In genomic region chr10:133379152-133379800, GRCh38 we compare ENCODE assay signal across 8 cellular contexts. TPM values are rescaled to one million over a fixed set of nuclear protein-coding genes. Genes with fewer than 3 reads are reported as not detected.
DNase-seq lines count a peak whose midpoint lies in the region; ATAC-seq and TF ChIP-seq lines count a peak whose summit lies in the region.

PAOX (plus strand) TSS chr10:133379262; CDS start chr10:133379317, 55 bp downstream.

- POLR2A ChIA-PET in GM10248 (lab: Yijun Ruan, JAX): no interaction called here

- TF ChIP-seq POLR2A in suprapubic skin (IDR thresholded peaks at IDR 0.05): no peak

- CTCF ChIA-PET in GM10248 (lab: Yijun Ruan, JAX): interaction anchor here (1.0 to 3.4 kb wide), 2 partner anchors 10 to 50 kb away, joined by 4 to 12 read pairs; no protein-coding TSS in a partner anchor

- DNase-seq in GM10248 (ENCODE audit: extremely low spot score): peak; percentile 84
- no peak for DNase-seq in LNCaP clone FGC (ENCODE audit: low read depth)
- DNase-seq in activated CD8-positive, alpha-beta memory T cell treated with anti-CD3 and anti-CD28 coated beads, Interleukin-2, amount 50 U/mL, for 4 hours: peak; percentile 65
- DNase-seq in epithelial cell of proximal tubule (ENCODE audit: low read depth): no peak
- DNase-seq in mucosa of gallbladder (ENCODE audit: low spot score): peak; percentile 66
- peak in 1 of 2 donors; percentile 85 for DNase-seq in suprapubic skin (ENCODE audit: low spot score in 2 of 2)
- no peak for DNase-seq in middle frontal gyrus (ENCODE audit: extremely low spot score, low spot score)

- no peak for TF ChIP-seq CTCF in GM10248 (IDR thresholded peaks at IDR 0.05; ENCODE audit: control extremely low read depth, extremely low read depth, low read depth, missing control alignments)
- no peak for TF ChIP-seq CTCF in LNCaP clone FGC (IDR thresholded peaks at IDR 0.05; ENCODE audit: control insufficient read depth, extremely low read depth, insufficient read depth)
- TF ChIP-seq CTCF in epithelial cell of proximal tubule (conservative IDR thresholded peaks at IDR 0.05; ENCODE audit: low read depth, low read length): no peak
- no peak for TF ChIP-seq CTCF in suprapubic skin (IDR thresholded peaks at IDR 0.05)

- peaks cover 8% of the 10 kb centered on the region for H3K36me3 ChIP-seq in suprapubic skin

- peak within 1 kb of the TSS; percentile 82 for H3K27ac ChIP-seq in suprapubic skin

- WGBS in suprapubic skin: no CpG with 5 or more reads among the region's 78 CpGs

- H3K27me3 ChIP-seq in suprapubic skin: no peaks in the 10 kb centered on the region

- peaks cover 20% of the 10 kb centered on the region for H3K4me1 ChIP-seq in suprapubic skin

- no peaks in the 10 kb centered on the region for H3K9me3 ChIP-seq in suprapubic skin

- ATAC-seq in GM21723 (IDR thresholded peaks at IDR 0.05; ENCODE audit: unreplicated experiment): peak; percentile 63

- H3K4me3 ChIP-seq in LNCaP clone FGC (ENCODE audit: low read depth, low read length) (peak within 1 kb of the TSS; percentile 66), epithelial cell of proximal tubule (ENCODE audit: low read depth, low read length) (peak within 1 kb of the TSS; percentile 80), suprapubic skin (peak within 1 kb of the TSS; percentile 92)

- TF ChIP-seq EP300 in suprapubic skin (IDR thresholded peaks at IDR 0.05): no peak

RNA-seq across cellular contexts. Expression of gene PAOX, which starts in this region (rescaled TPM):
- 3.6 and 5.6 TPM in 2 replicates for total RNA-seq in epithelial cell of proximal tubule
- total RNA-seq in mucosa of gallbladder: 9.4 TPM
- total RNA-seq in suprapubic skin: 10 to 100 TPM in 2 of 4 donors, 1 to 10 TPM in 2; 7.8 to 23.4 (median 14.3) TPM

Comparison
In these comparisons a context has a peak if more than half of its experiments do, and no peak if none do; other contexts are left out.
1. DNase-seq: peak in GM10248 (single experiment), activated CD8-positive, alpha-beta memory T cell treated with anti-CD3 and anti-CD28 coated beads, Interleukin-2, amount 50 U/mL, for 4 hours (single experiment) and mucosa of gallbladder (single experiment); none in LNCaP clone FGC (single experiment), epithelial cell of proximal tubule (single experiment) and middle frontal gyrus (single experiment).
2. Peak in every context shown above with its lines, with median percentiles within 50 percentile points of each other: H3K4me3 ChIP-seq.